ENCODE assay signal across 21 cellular contexts in the genomic region with DNA sequence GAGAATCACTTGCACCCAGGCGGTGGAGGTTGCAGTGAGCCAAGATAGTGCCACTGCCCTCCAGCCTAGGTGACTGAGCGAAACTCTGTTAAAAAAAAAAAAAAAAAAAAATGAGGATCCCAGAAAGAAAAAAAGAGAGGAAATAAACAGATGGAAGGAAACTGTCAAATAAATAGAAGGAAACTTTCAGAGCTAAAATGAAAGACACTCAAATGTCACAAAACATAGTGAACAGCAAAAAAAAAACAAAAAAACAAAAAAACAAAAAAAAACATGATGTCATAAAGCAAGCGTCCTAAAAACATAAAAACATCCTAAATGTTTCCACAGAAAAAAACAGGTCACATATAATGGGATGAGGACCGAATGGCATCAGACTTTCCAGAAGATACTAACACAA. TPM values are rescaled to one million over a fixed set of nuclear protein-coding genes. Genes with fewer than 3 reads are reported as not detected.
A peak's percentile ranks its signal among the peaks of the same experiment; 100 is the strongest.
DNase-seq lines count a peak whose midpoint lies in the region; ATAC-seq and TF ChIP-seq lines count a peak whose summit lies in the region.
"Had no signal": no experiment of that assay in that cellular context is flagged by ENCODE, and none has a peak within 500 bp of the region (broad histone marks: within the 10 kb centered on the region; RNA-seq: fewer than 3 reads in every experiment).

No MANE protein-coding gene starts in this region.

- DNase-seq in A673 (ENCODE audit: low spot score): no peak
- DNase-seq in IMR-90: no peak
- no peak for DNase-seq in central memory CD8-positive, alpha-beta T cell (ENCODE audit: low spot score in 2 of 2)
- DNase-seq in osteoblast (ENCODE audit: insufficient read length, low spot score, missing footprints): no peak
- no peak for DNase-seq in RKO (ENCODE audit: low spot score)
- DNase-seq in GM10266 (ENCODE audit: extremely low spot score): no peak
- DNase-seq in HK-2 (ENCODE audit: unreplicated experiment): no peak
- DNase-seq: BE2C; Calu3; CD8-positive, alpha-beta T cell; GF-D8; GM23248; HCEC 1CT; KBM-7; NCI-H1105 treated with DMSO at 0.1 percent for 48 hours; NCI-H1694 treated with DMSO at 0.1 percent for 48 hours; NCI-H2107; NCI-H510A had no signal

- H3K4me3 ChIP-seq in A673 (ENCODE audit: low read depth, low read length, poor library complexity, severe bottlenecking) (no peak overlapping the region), IMR-90 (ENCODE audit: insufficient read depth, low read depth, low read length) (no peak overlapping the region), osteoblast (ENCODE audit: insufficient read depth, low read length) (no peak overlapping the region)
- H3K4me3 ChIP-seq: GM12878, GM23248 had no signal

- WGBS in IMR-90 (ENCODE audit: extremely low coverage in 2 of 2, insufficient read length in 1 of 2), 2 experiments: no CpG with 5 or more reads among the region's 4 CpGs

- no peaks in the 10 kb centered on the region for H3K9me3 ChIP-seq in A673 (ENCODE audit: low read depth, low read length, poor library complexity, severe bottlenecking)
- H3K9me3 ChIP-seq in IMR-90 (ENCODE audit: control insufficient read depth, insufficient read depth, low read length): no peaks in the 10 kb centered on the region
- no peaks in the 10 kb centered on the region for H3K9me3 ChIP-seq in osteoblast (ENCODE audit: low read depth, low read length)
- H3K9me3 ChIP-seq: BE2C had no signal

- H4K5ac ChIP-seq in IMR-90 (ENCODE audit: low read depth, low read length): no peak overlapping the region

- H3K27me3 ChIP-seq in A673 (replicated peaks; ENCODE audit: insufficient read depth, low read depth, low read length, poor library complexity) (no peaks in the 10 kb centered on the region), IMR-90 (ENCODE audit: control insufficient read depth, insufficient read depth, low read length) (no peaks in the 10 kb centered on the region), osteoblast (ENCODE audit: insufficient read depth, low read length) (no peaks in the 10 kb centered on the region)
- H3K27me3 ChIP-seq: BE2C had no signal

- no peaks in the 10 kb centered on the region for H3K9me3 Mint-ChIP-seq in central memory CD8-positive, alpha-beta T cell
- H3K9me3 Mint-ChIP-seq: CD8-positive, alpha-beta T cell had no signal

- H3K4me2 ChIP-seq in IMR-90 (ENCODE audit: low read depth, low read length) (no peak overlapping the region; the same call in 1 of the 2 replicates), osteoblast (ENCODE audit: insufficient read depth, low read length) (peak overlapping the region; percentile 37)

- H2AK9ac ChIP-seq in IMR-90 (replicated peaks; ENCODE audit: low read depth, low read length, poor library complexity): no peak overlapping the region

- no peak overlapping the region for H4K91ac ChIP-seq in IMR-90 (ENCODE audit: insufficient read depth, low read depth, low read length)

- intact Hi-C loops in A673 (cut with micrococcal nuclease; ENCODE audit: unreplicated experiment) (no loop called here), IMR-90 (cut with micrococcal nuclease) (no loop called here)

- ATAC-seq in IMR-90 (ENCODE audit: low read depth): no peak
- no peak for ATAC-seq in central memory CD8-positive, alpha-beta T cell (replicated peaks; ENCODE audit: extremely low read depth, poor library complexity, severe bottlenecking)
- no peak for ATAC-seq in HG03025 (IDR thresholded peaks at IDR 0.05; ENCODE audit: low FRiP score, unreplicated experiment)
- ATAC-seq: CD8-positive, alpha-beta T cell; GM12878; Right ventricle myocardium inferior had no signal

- no peak overlapping the region for H3K14ac ChIP-seq in IMR-90 (replicated peaks; ENCODE audit: low read depth, low read length)

- H3K4me1 ChIP-seq in A673 (ENCODE audit: insufficient read depth, low read length, poor library complexity, severe bottlenecking) (peaks cover 10% of the 10 kb centered on the region), IMR-90 (ENCODE audit: control insufficient read depth, insufficient read depth, low read length) (peaks cover 12% of the 10 kb centered on the region), osteoblast (ENCODE audit: insufficient read depth, low read length) (peaks cover 29% of the 10 kb centered on the region)
- H3K4me1 ChIP-seq: BE2C had no signal

- peak overlapping the region; percentile 11 for H2BK5ac ChIP-seq in IMR-90 (ENCODE audit: low read depth, low read length, poor library complexity, severe bottlenecking)

- no peak overlapping the region for H4K8ac ChIP-seq in IMR-90 (ENCODE audit: low read depth in 2 of 2, low read length in 2 of 2)

- peak overlapping the region; percentile 58; the same call in 1 of the 2 replicates for H2BK120ac ChIP-seq in IMR-90 (ENCODE audit: low read depth, low read length)

- H3K56ac ChIP-seq in IMR-90 (ENCODE audit: extremely low read depth, insufficient read depth, low read length): no peak overlapping the region

- no peak overlapping the region for H2BK20ac ChIP-seq in IMR-90 (ENCODE audit: low read depth, low read length)

- H3K27me3 Mint-ChIP-seq in central memory CD8-positive, alpha-beta T cell: no peaks in the 10 kb centered on the region

- H3K27ac ChIP-seq in A673 (ENCODE audit: low read depth, low read length, poor library complexity, severe bottlenecking) (peak overlapping the region; percentile 22), IMR-90 (ENCODE audit: insufficient read depth, low read length) (peak overlapping the region; percentile 34), osteoblast (ENCODE audit: low read depth, low read length) (peak overlapping the region; percentile 62)
- H3K27ac ChIP-seq: GM23248 had no signal

- no peak overlapping the region for H2AK5ac ChIP-seq in IMR-90 (ENCODE audit: low read depth, low read length)

- TF ChIP-seq CTCF in A673 (conservative IDR thresholded peaks at IDR 0.05; ENCODE audit: low read depth, low read length) (no peak), IMR-90 (conservative IDR thresholded peaks at IDR 0.05; ENCODE audit: low read depth, low read length) (no peak), osteoblast (IDR thresholded peaks at IDR 0.05; ENCODE audit: extremely low read depth, low read depth, low read length) (no peak), GM10266 (IDR thresholded peaks at IDR 0.05; ENCODE audit: control insufficient read depth, insufficient read depth, low read depth, missing control alignments) (no peak)

- peaks cover 27% of the 10 kb centered on the region for H3K4me1 Mint-ChIP-seq in central memory CD8-positive, alpha-beta T cell

- TF ChIP-seq POLR2A in IMR-90 (IDR thresholded peaks at IDR 0.05; ENCODE audit: low read depth, low read length): no peak

- CTCF ChIA-PET in A673 (lab: Charles Lee): interaction anchor here (0.6 kb wide), 1 partner anchor 102 kb away, joined by 3 read pairs; no protein-coding TSS in a partner anchor
- CTCF ChIA-PET in IMR-90 (lab: Yijun Ruan, JAX): interaction anchor here (0.7 kb wide), 1 partner anchor 102 kb away, joined by 4 read pairs; no protein-coding TSS in a partner anchor

- POLR2A ChIA-PET in A673 (lab: Charles Lee; ENCODE audit: low non-redundant PET): no interaction called here
- POLR2A ChIA-PET in IMR-90 (lab: Charles Lee; ENCODE audit: unreplicated experiment): no interaction called here

- H2AFZ ChIP-seq in IMR-90 (replicated peaks; ENCODE audit: low read length, poor library complexity) (no peak overlapping the region), osteoblast (ENCODE audit: low read length) (no peak overlapping the region)
- H2AFZ ChIP-seq: GM23248 had no signal

- in situ Hi-C loops in IMR-90 (cut with MboI; ENCODE audit: low sequenced_read_pairs): no loop called here

- peaks cover 16% of the 10 kb centered on the region for H3K36me3 Mint-ChIP-seq in central memory CD8-positive, alpha-beta T cell (ENCODE audit: insufficient read depth)

- H3K18ac ChIP-seq in IMR-90 (ENCODE audit: low read depth, low read length): no peak overlapping the region

- H4K20me1 ChIP-seq in IMR-90 (ENCODE audit: insufficient read depth, low read length) (peaks cover 41% of the 10 kb centered on the region), osteoblast (ENCODE audit: insufficient read depth, low read length) (peaks cover 24% of the 10 kb centered on the region)

- TF ChIP-seq RAD21 in IMR-90 (IDR thresholded peaks at IDR 0.05; ENCODE audit: low read length): no peak

- H2BK15ac ChIP-seq in IMR-90 (ENCODE audit: low read depth, low read length): no peak overlapping the region

- no TSS peak for BruUV-seq in A673 (replicated peaks; lab: Mats Ljungman, UMichigan)
- no TSS peak for BruUV-seq in IMR-90 (replicated peaks; lab: Mats Ljungman, UMichigan)

- peak overlapping the region; percentile 37; the same call in 1 of the 2 replicates for H3K9ac ChIP-seq in IMR-90 (ENCODE audit: low read depth, low read length)
- H3K9ac ChIP-seq: GM23248 had no signal

- H3K36me3 ChIP-seq in A673 (ENCODE audit: insufficient read depth, low read length, poor library complexity, severe bottlenecking): peaks cover 29% of the 10 kb centered on the region
- H3K36me3 ChIP-seq in IMR-90 (ENCODE audit: control insufficient read depth, insufficient read depth, low read length): peaks cover 59% of the 10 kb centered on the region
- H3K36me3 ChIP-seq in osteoblast (ENCODE audit: insufficient read depth, low read length): peaks cover 63% of the 10 kb centered on the region

- peaks cover 9% of the 10 kb centered on the region for H3K9me1 ChIP-seq in IMR-90 (ENCODE audit: insufficient read depth, low read length)

- peak overlapping the region; percentile 62 for H3K27ac Mint-ChIP-seq in central memory CD8-positive, alpha-beta T cell (ENCODE audit: low read depth)
- H3K27ac Mint-ChIP-seq: CD8-positive, alpha-beta T cell had no signal

- peaks cover 24 to 89% of the 10 kb centered on the region in 2 experiments; a peak in 3 of 4 replicates for H3K79me1 ChIP-seq in IMR-90 (ENCODE audit: low read depth in 1 of 2, low read length in 2 of 2)

- peak overlapping the region; percentile 49 for H3K4ac ChIP-seq in IMR-90 (ENCODE audit: low read depth, low read length)

- dilution Hi-C loops in IMR-90 (cut with HindIII; ENCODE audit: low sequenced_read_pairs, unreplicated experiment): no loop called here

- peaks cover 83% of the 10 kb centered on the region for H3K79me2 ChIP-seq in osteoblast (ENCODE audit: insufficient read depth, low read length)

- no peak overlapping the region for H3K4me3 Mint-ChIP-seq in central memory CD8-positive, alpha-beta T cell
- H3K4me3 Mint-ChIP-seq: CD8-positive, alpha-beta T cell had no signal

- H3K23ac ChIP-seq in IMR-90 (ENCODE audit: low read depth, low read length): peak overlapping the region; percentile 47; the same call in 1 of the 2 replicates

TF ChIP-seq in IMR-90, 13 proteins besides CTCF, POLR2A, EP300 and RAD21 (continues in another document):
- TF ChIP-seq RCOR1 (IDR thresholded peaks at IDR 0.05; ENCODE audit: insufficient replicate concordance, low read length): no peak
- TF ChIP-seq MXI1 (IDR thresholded peaks at IDR 0.05; ENCODE audit: borderline replicate concordance, low read depth, low read length): no peak
- TF ChIP-seq CEBPB (IDR thresholded peaks at IDR 0.05; ENCODE audit: low read depth, low read length): no peak

RNA-seq across cellular contexts. Expression of a gene that starts 15.0 kb away (rescaled TPM):
- total RNA-seq in A673 (2021) (80.1 and 88.6 TPM in 2 replicates), IMR-90 (2012; rRNA removed) (1.3 and 1.7 TPM in 2 replicates), osteoblast (14.7 and 15.9 TPM in 2 replicates)
- polyA plus RNA-seq in IMR-90 (2012; rRNA removed): 30.6 and 45.4 TPM in 2 replicates
- 19.2 and 30.8 TPM in 2 replicates for polyA plus RNA-seq in IMR-90 (2012; cell fraction: cytosol; rRNA removed)
- 39.7 and 78.9 TPM in 2 replicates for polyA plus RNA-seq in IMR-90 (2012; cell fraction: nucleus; rRNA removed; ENCODE audit: low replicate concordance)
